ENCODE assay signal across 19 cellular contexts in the genomic region with DNA sequence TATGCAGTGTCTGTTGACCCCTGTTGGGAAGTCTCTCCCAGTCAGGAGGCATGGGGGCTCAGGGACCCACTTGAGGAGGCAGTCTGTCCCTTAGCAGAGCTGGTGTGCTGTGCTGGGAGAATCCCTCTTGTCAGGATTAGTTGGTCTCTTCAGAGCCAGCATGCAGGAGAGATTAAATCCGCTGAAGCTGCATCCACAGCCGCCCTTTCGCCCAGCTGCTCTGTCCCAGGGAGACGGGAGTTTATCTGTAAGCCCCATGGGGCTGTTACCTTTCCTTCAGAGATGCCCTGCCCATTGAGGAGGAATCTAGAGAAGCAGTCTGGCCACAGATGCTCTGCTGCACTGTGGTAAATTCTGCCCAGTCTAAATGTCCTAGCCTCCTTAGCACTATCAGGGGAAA. TPM values are rescaled to one million over a fixed set of nuclear protein-coding genes. Genes with fewer than 3 reads are reported as not detected.
DNase-seq lines count a peak whose midpoint lies in the region; ATAC-seq and TF ChIP-seq lines count a peak whose summit lies in the region.
"Had no signal": no experiment of that assay in that cellular context is flagged by ENCODE, and none has a peak within 500 bp of the region (broad histone marks: within the 10 kb centered on the region; RNA-seq: fewer than 3 reads in every experiment).

No MANE protein-coding gene starts in this region.

- no peak overlapping the region for H3K9ac ChIP-seq in neuronal stem cell (ENCODE audit: low read depth, low read length, poor library complexity)
- H3K9ac ChIP-seq: GM23248 had no signal

- H3K36me3 ChIP-seq in WERI-Rb-1 = no peaks in the 10 kb centered on the region
- no peaks in the 10 kb centered on the region for H3K36me3 ChIP-seq in neuronal stem cell (replicated peaks in 1 of 2; ENCODE audit: control insufficient read depth in 2 of 2, insufficient read depth in 2 of 2, low read length in 2 of 2)
- H3K36me3 ChIP-seq: BE2C had no signal

- H2BK12ac ChIP-seq in neuronal stem cell (ENCODE audit: low read length) = no peak overlapping the region

- H3K14ac ChIP-seq in neuronal stem cell (ENCODE audit: low read length) = no peak overlapping the region

- TF ChIP-seq CTCF in WERI-Rb-1 (IDR thresholded peaks at IDR 0.05; ENCODE audit: low read depth, low read length) (no peak), lower leg skin (IDR thresholded peaks at IDR 0.05) (no peak)

- H3K27ac ChIP-seq in WERI-Rb-1 (peak overlapping the region; percentile 60), neuronal stem cell (replicated peaks; ENCODE audit: low read length) (no peak overlapping the region)
- H3K27ac ChIP-seq: GM23248 had no signal

- no peak overlapping the region for H3K4me2 ChIP-seq in neuronal stem cell (ENCODE audit: insufficient read depth, low read length, poor library complexity, severe bottlenecking)

- no peak overlapping the region for H4K8ac ChIP-seq in neuronal stem cell (ENCODE audit: low read depth, low read length)

- intact Hi-C loops in lower leg skin (cut with DNase I; ENCODE audit: low total_unique reads) = no loop called here

- no peak overlapping the region for H2BK120ac ChIP-seq in neuronal stem cell (ENCODE audit: low read depth, low read length)

- H3K79me1 ChIP-seq in neuronal stem cell (ENCODE audit: low read depth, low read length) = no peaks in the 10 kb centered on the region

- no peak overlapping the region for H3K23ac ChIP-seq in neuronal stem cell (ENCODE audit: low read depth, low read length, poor library complexity)

- no peak for ATAC-seq in HG03378 (IDR thresholded peaks at IDR 0.05; ENCODE audit: unreplicated experiment)
- no peak for ATAC-seq in stimulated activated naive CD8-positive, alpha-beta T cell treated with anti-CD3 and anti-CD28 coated beads, Interleukin-15, Interleukin-2, amounts not matched to agents 100 U/mL and 50 U/mL, for 24 hours
- ATAC-seq: HCT116 had no signal

- no peaks in the 10 kb centered on the region for H3K4me1 ChIP-seq in neuronal stem cell (ENCODE audit: control insufficient read depth in 2 of 2, insufficient read depth in 1 of 2, low read depth in 1 of 2, low read length in 2 of 2)
- H3K4me1 ChIP-seq: BE2C had no signal

- no peak overlapping the region for H2AFZ ChIP-seq in neuronal stem cell (ENCODE audit: low read length)
- H2AFZ ChIP-seq: GM23248 had no signal

- no peak overlapping the region for H2BK15ac ChIP-seq in neuronal stem cell (ENCODE audit: low read length)

- no peak overlapping the region for H3K18ac ChIP-seq in neuronal stem cell (ENCODE audit: low read length)

- H3K9me3 ChIP-seq in WERI-Rb-1 (ENCODE audit: severe bottlenecking) (peaks cover 8% of the 10 kb centered on the region), neuronal stem cell (replicated peaks in 1 of 2; ENCODE audit: control insufficient read depth in 2 of 2, insufficient read depth in 1 of 2, low read depth in 1 of 2, low read length in 2 of 2) (no peaks in the 10 kb centered on the region)
- H3K9me3 ChIP-seq: BE2C had no signal

- no peak overlapping the region for H3K4ac ChIP-seq in neuronal stem cell (ENCODE audit: low read length)

- H3K27me3 ChIP-seq in WERI-Rb-1 (ENCODE audit: insufficient read depth, low read depth, severe bottlenecking) = no peaks in the 10 kb centered on the region
- H3K27me3 ChIP-seq in neuronal stem cell (ENCODE audit: control insufficient read depth in 3 of 3, insufficient read depth in 3 of 3, low read depth in 1 of 3, low read length in 3 of 3) = no peaks in the 10 kb centered on the region
- H3K27me3 ChIP-seq: BE2C had no signal

- H2BK5ac ChIP-seq in neuronal stem cell (ENCODE audit: low read length) = no peak overlapping the region

- no peak overlapping the region for H4K91ac ChIP-seq in neuronal stem cell (ENCODE audit: low read depth, low read length, poor library complexity)

- H3K4me3 ChIP-seq in WERI-Rb-1 (ENCODE audit: low read depth, low read length) = no peak overlapping the region; the same call in 1 of the 2 replicates
- peak overlapping the region; percentile 6 for H3K4me3 ChIP-seq in lower leg skin (ENCODE audit: low read depth, poor library complexity, severe bottlenecking)
- H3K4me3 ChIP-seq in neuronal stem cell (ENCODE audit: low read length in 2 of 2) = no peak overlapping the region
- H3K4me3 ChIP-seq: GM23248 had no signal

- TF ChIP-seq POLR2A in lower leg skin (IDR thresholded peaks at IDR 0.05) = no peak

- DNase-seq in NCI-H524 (lab: John Stamatoyannopoulos, UW) (peak; percentile 43 to 88), WERI-Rb-1 (peak; percentile 87), lower leg skin (ENCODE audit: low spot score in 2 of 2) (no peak), neuronal stem cell (ENCODE audit: low spot score) (no peak)
- DNase-seq in stimulated activated naive CD8-positive, alpha-beta T cell treated with anti-CD3 and anti-CD28 coated beads, Interleukin-15, Interleukin-2, amounts not matched to agents 100 U/mL and 50 U/mL, for 24 hours = no peak
- DNase-seq: BE2C; C1 segment of cervical spinal cord; CD4-positive, CD25-positive, alpha-beta regulatory T cell; CD8-positive, alpha-beta memory T cell; COR-L47; DMS79; GDM1; GM23248; HFFc6 had no signal

- no peak overlapping the region for H2AK5ac ChIP-seq in neuronal stem cell (ENCODE audit: low read depth, low read length)

- 93 to 94% methylated on average over 2 to 4 of the region's 4 CpGs for WGBS in lower leg skin, 2 donors
- no CpG with 5 or more reads among the region's 4 CpGs for WGBS in neuronal stem cell (ENCODE audit: extremely low coverage in 2 of 2, insufficient read length in 2 of 2, insufficient replicate concordance in 1 of 2), 2 donors

RNA-seq across cellular contexts. Expression of a gene that starts 13.1 kb away (rescaled TPM):
- total RNA-seq in lower leg skin = not detected
- not detected for polyA plus RNA-seq in neuronal stem cell (2013, experiment 1 of 2)
- not detected for polyA plus RNA-seq in neuronal stem cell (2013, experiment 2 of 2)
- total RNA-seq: A172; CD4-positive, CD25-positive, alpha-beta regulatory T cell; Daoy; GM23248; HFFc6 had no signal
- polyA plus RNA-seq: GM23248 had no signal

RNA-seq across cellular contexts. Expression of a gene that starts 30.5 kb away (rescaled TPM):
- under 1 TPM in 1 of 4 donors, not detected in 3; 0.71 TPM for total RNA-seq in lower leg skin
- not detected for polyA plus RNA-seq in neuronal stem cell (2013, experiment 1 of 2)
- not detected for polyA plus RNA-seq in neuronal stem cell (2013, experiment 2 of 2)
- total RNA-seq: A172; CD4-positive, CD25-positive, alpha-beta regulatory T cell; GM23248; HFFc6; HT1080 had no signal
- polyA plus RNA-seq: CD4-positive, CD25-positive, alpha-beta regulatory T cell; GM23248 had no signal

RNA-seq across cellular contexts. Expression of a gene that starts 39.4 kb away (rescaled TPM):
- under 1 TPM; 0.19 to 0.99 (median 0.35) TPM for total RNA-seq in lower leg skin
- polyA plus RNA-seq in neuronal stem cell (2013, experiment 1 of 2) = 3.1 TPM
- polyA plus RNA-seq in neuronal stem cell (2013, experiment 2 of 2) = 3.0 TPM

RNA-seq across cellular contexts. Expression of a gene that starts 45.9 kb away (rescaled TPM):
- total RNA-seq in lower leg skin = not detected
- polyA plus RNA-seq in neuronal stem cell (2013, experiment 1 of 2) = not detected
- polyA plus RNA-seq in neuronal stem cell (2013, experiment 2 of 2) = not detected
- total RNA-seq: A172; CD4-positive, CD25-positive, alpha-beta regulatory T cell; Daoy; GM23248; HFFc6; HT1080 had no signal
- polyA plus RNA-seq: CD4-positive, CD25-positive, alpha-beta regulatory T cell; GM23248 had no signal

RNA-seq across cellular contexts. Expression of a gene that starts 56.8 kb away (rescaled TPM):
- total RNA-seq in lower leg skin = not detected
- polyA plus RNA-seq in neuronal stem cell (2013, experiment 1 of 2) = not detected
- not detected for polyA plus RNA-seq in neuronal stem cell (2013, experiment 2 of 2)
- total RNA-seq: A172; CD4-positive, CD25-positive, alpha-beta regulatory T cell; Daoy; GM23248; HFFc6; HT1080 had no signal
- polyA plus RNA-seq: CD4-positive, CD25-positive, alpha-beta regulatory T cell; GM23248 had no signal

Comparison
In these comparisons a context has a peak if more than half of its experiments do, and no peak if none do; other contexts are left out.
1. DNase-seq: peak in NCI-H524 (2 of 2) and WERI-Rb-1 (single experiment); none in lower leg skin (0 of 2), stimulated activated naive CD8-positive, alpha-beta T cell treated with anti-CD3 and anti-CD28 coated beads, Interleukin-15, Interleukin-2, amounts not matched to agents 100 U/mL and 50 U/mL, for 24 hours (single experiment) and neuronal stem cell (single experiment).